Comparison of ENCODE assay signal across 9 cellular contexts in the genomic region with DNA sequence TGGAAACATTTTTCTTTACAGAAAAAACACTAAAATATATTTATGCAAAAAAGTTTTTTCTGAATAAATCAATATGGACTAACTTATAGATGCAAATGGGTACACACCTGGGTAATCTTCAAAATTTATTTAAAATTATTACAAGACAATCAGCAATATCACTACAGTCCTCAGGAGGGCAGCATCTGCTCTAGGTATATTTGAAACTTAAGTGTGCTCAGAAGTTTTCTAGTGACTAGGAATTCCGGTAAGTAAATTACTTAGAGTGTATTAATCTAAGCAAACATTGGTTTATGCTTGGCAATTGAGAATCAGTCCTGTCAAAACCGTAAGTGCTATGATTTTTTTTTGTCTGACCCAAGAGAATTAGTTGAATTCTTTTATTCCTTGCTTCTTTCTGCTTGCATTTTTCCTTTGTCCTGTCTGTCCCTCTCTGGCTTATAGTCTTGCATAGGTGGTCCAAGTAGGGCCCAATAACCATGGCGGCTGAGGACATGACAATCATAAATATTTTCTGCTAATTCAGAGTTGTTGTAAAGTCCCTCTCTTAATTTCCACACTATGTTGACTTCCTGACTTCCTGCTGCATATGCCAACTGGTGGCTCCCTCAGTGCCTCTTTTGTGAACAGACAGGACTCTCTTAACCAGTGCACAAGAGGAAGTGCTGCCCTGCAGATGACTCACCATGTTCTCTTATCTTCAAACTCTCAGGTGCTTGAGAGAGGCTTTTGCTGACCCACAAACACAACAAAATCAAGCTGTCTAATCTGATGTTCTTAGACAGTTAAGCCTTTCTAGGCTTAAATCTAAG.
A peak's percentile ranks its signal among the peaks of the same experiment; 100 is the strongest.
DNase-seq lines count a peak whose midpoint lies in the region; ATAC-seq and TF ChIP-seq lines count a peak whose summit lies in the region.
"Had no signal": no experiment of that assay in that cellular context is flagged by ENCODE, and none has a peak within 500 bp of the region (broad histone marks: within the 10 kb centered on the region; RNA-seq: fewer than 3 reads in every experiment).

No MANE protein-coding gene starts in this region.

- ATAC-seq in GM19035 (IDR thresholded peaks at IDR 0.05; ENCODE audit: unreplicated experiment) (peak; percentile 69), HG03139 (IDR thresholded peaks at IDR 0.05; ENCODE audit: unreplicated experiment) (peak; percentile 83), activated B cell treated with CpG ODN at 0.5 μM for 24 hours (ENCODE audit: low read depth) (peak; percentile 60), gastroesophageal sphincter (peak; percentile 41)

- peak overlapping the region; percentile 42 for H3K18ac ChIP-seq in trophoblast cell (ENCODE audit: low read length)

- peak; percentile 82 for DNase-seq in DMS153 (lab: John Stamatoyannopoulos, UW)
- DNase-seq in NCI-H2171 (lab: John Stamatoyannopoulos, UW): peak; percentile 17
- DNase-seq in activated B cell treated with CpG ODN at 0.5 μM for 24 hours: no peak
- DNase-seq in trophoblast cell: peak; percentile 62 to 84
- DNase-seq in DMS79 treated with DMSO at 0.1 percent for 48 hours (lab: John Stamatoyannopoulos, UW): no peak

- no peak overlapping the region for H4K91ac ChIP-seq in trophoblast cell (ENCODE audit: low read depth, low read length)

- H3K4me3 ChIP-seq in gastroesophageal sphincter (no peak overlapping the region), trophoblast cell (ENCODE audit: low read depth, low read length) (no peak overlapping the region)

- intact Hi-C loops in activated B cell treated with CpG ODN at 0.5 μM for 24 hours (cut with micrococcal nuclease): loop anchor here (1.0 to 5.0 kb wide), 3 partner anchors 342 to 1762 kb away; no protein-coding TSS in a partner anchor

- H3K27ac Mint-ChIP-seq in activated B cell treated with CpG ODN at 0.5 μM for 24 hours: no peak overlapping the region
- H3K27ac Mint-ChIP-seq: dendritic cell treated with granulocyte-macrophage colony-stimulating factor and Interleukin-4, amounts not matched to agents 40 ng/mL and 50 ng/mL, for 4 days had no signal

- TF ChIP-seq POLR2A in gastroesophageal sphincter (IDR thresholded peaks at IDR 0.05): no peak

- TF ChIP-seq EP300 in gastroesophageal sphincter (IDR thresholded peaks at IDR 0.05): no peak

- H3K27me3 Mint-ChIP-seq in activated B cell treated with CpG ODN at 0.5 μM for 24 hours: no peaks in the 10 kb centered on the region
- H3K27me3 Mint-ChIP-seq: dendritic cell treated with granulocyte-macrophage colony-stimulating factor and Interleukin-4, amounts not matched to agents 40 ng/mL and 50 ng/mL, for 4 days had no signal

- H3K4ac ChIP-seq in trophoblast cell (ENCODE audit: low read depth, low read length): no peak overlapping the region

- H3K79me1 ChIP-seq in trophoblast cell (ENCODE audit: low read length): peaks cover 3% of the 10 kb centered on the region

- H3K4me1 ChIP-seq in gastroesophageal sphincter (peaks cover 0 to 5% (median 0%) of the 10 kb centered on the region in 3 donors), trophoblast cell (ENCODE audit: control insufficient read depth in 1 of 2, insufficient read depth in 2 of 2, low read length in 2 of 2) (peaks cover 3 to 5% of the 10 kb centered on the region in 2 experiments)

- no peaks in the 10 kb centered on the region for H3K36me3 Mint-ChIP-seq in activated B cell treated with CpG ODN at 0.5 μM for 24 hours (ENCODE audit: low read depth)

- H3K4me1 Mint-ChIP-seq in activated B cell treated with CpG ODN at 0.5 μM for 24 hours: peaks cover 6% of the 10 kb centered on the region

- H3K79me2 ChIP-seq in trophoblast cell (ENCODE audit: control insufficient read depth, insufficient read depth, low read length, poor library complexity): no peaks in the 10 kb centered on the region

- no peak overlapping the region for H3K4me3 Mint-ChIP-seq in activated B cell treated with CpG ODN at 0.5 μM for 24 hours
- H3K4me3 Mint-ChIP-seq: dendritic cell treated with granulocyte-macrophage colony-stimulating factor and Interleukin-4, amounts not matched to agents 40 ng/mL and 50 ng/mL, for 4 days had no signal

- H2BK120ac ChIP-seq in trophoblast cell (ENCODE audit: insufficient read depth, low read length, poor library complexity): no peak overlapping the region

- H3K9me3 ChIP-seq in gastroesophageal sphincter (no peaks in the 10 kb centered on the region), trophoblast cell (ENCODE audit: insufficient read depth, low read depth, low read length) (no peaks in the 10 kb centered on the region)

- H3K14ac ChIP-seq in trophoblast cell (ENCODE audit: low read length): no peak overlapping the region

- H3K9me3 Mint-ChIP-seq in activated B cell treated with CpG ODN at 0.5 μM for 24 hours: no peaks in the 10 kb centered on the region
- H3K9me3 Mint-ChIP-seq: dendritic cell treated with granulocyte-macrophage colony-stimulating factor and Interleukin-4, amounts not matched to agents 40 ng/mL and 50 ng/mL, for 4 days had no signal

- no peak overlapping the region for H4K12ac ChIP-seq in trophoblast cell (ENCODE audit: low read depth, low read length)

- no peak overlapping the region for H2AK5ac ChIP-seq in trophoblast cell (ENCODE audit: low read length)

- WGBS in gastroesophageal sphincter (ENCODE audit: low coverage in 1 of 2), 2 donors: 4 to 22% methylated on average over 2 to 3 of the region's 3 CpGs
- no CpG with 5 or more reads among the region's 3 CpGs for WGBS in trophoblast cell (ENCODE audit: extremely low coverage, insufficient coverage, insufficient read length)

- H2AFZ ChIP-seq in trophoblast cell (ENCODE audit: insufficient read depth, low read length, poor library complexity): no peak overlapping the region

- TF ChIP-seq CTCF in activated B cell treated with CpG ODN at 0.5 μM for 24 hours (IDR thresholded peaks at IDR 0.05) (peak; percentile 37), gastroesophageal sphincter (IDR thresholded peaks at IDR 0.05) (peak; percentile 43 to 77 (median 68))

- H3K4me2 ChIP-seq in trophoblast cell (ENCODE audit: low read length): no peak overlapping the region

- H4K8ac ChIP-seq in trophoblast cell (ENCODE audit: low read depth, low read length): no peak overlapping the region

- H2BK12ac ChIP-seq in trophoblast cell (ENCODE audit: low read length): peak overlapping the region; percentile 62

- CTCF ChIA-PET in activated B cell treated with CpG ODN at 0.5 μM for 24 hours (lab: Charles Lee): interaction anchor here (7.9 kb wide), 1 partner anchor 342 kb away, joined by 58 read pairs; no protein-coding TSS in a partner anchor

- H3K36me3 ChIP-seq in gastroesophageal sphincter (no peaks in the 10 kb centered on the region), trophoblast cell (ENCODE audit: control insufficient read depth in 1 of 2, insufficient read depth in 2 of 2, low read length in 2 of 2) (no peaks in the 10 kb centered on the region)

- H3K9ac ChIP-seq in trophoblast cell (ENCODE audit: low read length): no peak overlapping the region

- H3K27ac ChIP-seq in gastroesophageal sphincter: no peak overlapping the region
- H3K27ac ChIP-seq in trophoblast cell (ENCODE audit: low read depth, low read length): peak overlapping the region; percentile 46

- POLR2A ChIA-PET in activated B cell treated with CpG ODN at 0.5 μM for 24 hours (lab: Charles Lee): no interaction called here

- no peak overlapping the region for H3K23ac ChIP-seq in trophoblast cell (ENCODE audit: low read length)

- H3K27me3 ChIP-seq in gastroesophageal sphincter (no peaks in the 10 kb centered on the region), trophoblast cell (ENCODE audit: insufficient read depth, low read length) (no peaks in the 10 kb centered on the region)

- H2BK5ac ChIP-seq in trophoblast cell (ENCODE audit: low read depth, low read length, poor library complexity): no peak overlapping the region

Comparison
In these comparisons a context has a peak if more than half of its experiments do, and no peak if none do; other contexts are left out.
1. DNase-seq: peak in DMS153 (single experiment), NCI-H2171 (single experiment) and trophoblast cell (2 of 2); none in activated B cell treated with CpG ODN at 0.5 μM for 24 hours (single experiment) and DMS79 treated with DMSO at 0.1 percent for 48 hours (single experiment).
2. Peak in every context shown above with its lines, with median percentiles within 50 percentile points of each other: ATAC-seq.